ENCODE assay signal across 28 cellular contexts in the genomic region with DNA sequence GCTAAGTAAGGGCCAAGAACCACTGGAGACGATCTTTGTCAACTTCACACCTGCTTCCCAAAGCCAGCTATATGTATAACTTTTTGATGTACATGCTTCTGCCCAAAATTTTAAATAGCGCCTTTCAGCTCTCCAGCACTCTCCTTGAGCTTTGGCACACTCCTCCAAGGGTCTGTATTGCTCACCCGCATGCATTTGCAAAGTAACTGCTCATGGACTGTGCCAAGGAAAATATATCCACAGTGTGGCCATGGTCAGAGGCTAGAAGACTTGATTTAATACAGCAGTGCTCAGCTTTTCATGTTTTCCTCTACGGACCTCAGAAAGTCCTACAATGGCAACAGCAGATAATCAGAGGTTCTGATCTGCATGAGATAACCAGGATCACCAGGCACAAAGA.
DNase-seq lines count a peak whose midpoint lies in the region; ATAC-seq, FAIRE-seq and TF ChIP-seq lines count a peak whose summit lies in the region.
"Had no signal": no experiment of that assay in that cellular context is flagged by ENCODE, and none has a peak within 500 bp of the region (broad histone marks: within the 10 kb centered on the region; RNA-seq: fewer than 3 reads in every experiment).

No MANE protein-coding gene starts in this region.

- FAIRE-seq in astrocyte (lab: Jason Lieb, UNC) (no peak), pancreas (lab: Jason Lieb, UNC) (no peak)
- FAIRE-seq: A549, D721Med, GM12891, GM18507, H54 had no signal

- H3K79me2 ChIP-seq in astrocyte (ENCODE audit: insufficient read depth, low read length) = no peaks in the 10 kb centered on the region
- no peaks in the 10 kb centered on the region for H3K79me2 ChIP-seq in osteoblast (ENCODE audit: insufficient read depth, low read length)

- H2AFZ ChIP-seq in astrocyte (ENCODE audit: low read depth, low read length) (no peak overlapping the region), osteoblast (ENCODE audit: low read length) (no peak overlapping the region)

- H3K36me3 ChIP-seq in astrocyte (ENCODE audit: insufficient read depth, low read length) = no peaks in the 10 kb centered on the region
- no peaks in the 10 kb centered on the region for H3K36me3 ChIP-seq in esophagus muscularis mucosa
- no peaks in the 10 kb centered on the region for H3K36me3 ChIP-seq in osteoblast (ENCODE audit: insufficient read depth, low read length)
- H3K36me3 ChIP-seq in pancreas = no peaks in the 10 kb centered on the region
- H3K36me3 ChIP-seq: BE2C; BLaER1 treated with 17β-estradiol and CSF1 and Interleukin-3, amounts not matched to agents 10 nM and 100 nM; HAP-1 had no signal

- H3K4me3 Mint-ChIP-seq in astrocyte (ENCODE audit: unreplicated experiment) = no peak overlapping the region
- H3K4me3 Mint-ChIP-seq: CD14-positive monocyte; CD4-positive, alpha-beta T cell; CD8-positive, alpha-beta memory T cell; HFFc6 had no signal

- H3K4me1 ChIP-seq in astrocyte (ENCODE audit: insufficient read depth, low read length) (peaks cover 11% of the 10 kb centered on the region), esophagus muscularis mucosa (no peaks in the 10 kb centered on the region), osteoblast (ENCODE audit: insufficient read depth, low read length) (peaks cover 23% of the 10 kb centered on the region), pancreas (no peaks in the 10 kb centered on the region)
- H3K4me1 ChIP-seq: A549, BE2C, HAP-1 had no signal

- peaks cover 12% of the 10 kb centered on the region for H3K4me1 Mint-ChIP-seq in astrocyte (ENCODE audit: low read depth, unreplicated experiment)
- H3K4me1 Mint-ChIP-seq: CD8-positive, alpha-beta memory T cell had no signal

- DNase-seq in DMS79 treated with DMSO at 0.1 percent for 48 hours (lab: John Stamatoyannopoulos, UW) (peak; percentile 45), DMS79 (lab: John Stamatoyannopoulos, UW) (no peak), astrocyte (ENCODE audit: low read depth) (peak; percentile 16), esophagus muscularis mucosa (ENCODE audit: extremely low spot score) (peak; percentile 82), osteoblast (ENCODE audit: insufficient read length, low spot score, missing footprints) (no peak), A172 (ENCODE audit: low spot score) (no peak), GDM1 (lab: John Stamatoyannopoulos, UW) (no peak), pancreas (no peak)
- DNase-seq: ACHN; AML-193; BE2C; CD4-positive, alpha-beta T cell; CD8-positive, alpha-beta memory T cell; DMS 273 treated with DMSO at 0.1 percent for 48 hours; DND-41; EL; GF-D8; GOT3; HFFc6 had no signal

- WGBS in esophagus muscularis mucosa = 90% methylated on average over 4 of the region's 4 CpGs
- 93% methylated on average over 4 of the region's 4 CpGs for WGBS in pancreas, 2 donors

- H3K36me3 Mint-ChIP-seq in astrocyte (ENCODE audit: low read depth, unreplicated experiment) = no peaks in the 10 kb centered on the region
- H3K36me3 Mint-ChIP-seq: CD14-positive monocyte; CD8-positive, alpha-beta memory T cell had no signal

- TF ChIP-seq EP300 in esophagus muscularis mucosa (IDR thresholded peaks at IDR 0.05) = no peak

- no peak for ATAC-seq in pancreas
- ATAC-seq: A549 had no signal

- H3K27ac ChIP-seq in astrocyte (ENCODE audit: low read depth, low read length) = no peak overlapping the region
- H3K27ac ChIP-seq in esophagus muscularis mucosa (replicated peaks in 1 of 4) = no peak overlapping the region
- H3K27ac ChIP-seq in osteoblast (ENCODE audit: low read depth, low read length) = no peak overlapping the region
- no peak overlapping the region for H3K27ac ChIP-seq in pancreas
- H3K27ac ChIP-seq: 22Rv1; A549; BLaER1 treated with 17β-estradiol and CSF1 and Interleukin-3, amounts not matched to agents 10 nM and 100 nM had no signal

- no peaks in the 10 kb centered on the region for H4K20me1 ChIP-seq in astrocyte (ENCODE audit: insufficient read depth, low read length)
- no peaks in the 10 kb centered on the region for H4K20me1 ChIP-seq in osteoblast (ENCODE audit: insufficient read depth, low read length)
- H4K20me1 ChIP-seq: BLaER1 treated with 17β-estradiol and CSF1 and Interleukin-3, amounts not matched to agents 10 nM and 100 nM had no signal

- TF ChIP-seq POLR2A in esophagus muscularis mucosa (IDR thresholded peaks at IDR 0.05; ENCODE audit: low read depth) = no peak

- H3K9me3 ChIP-seq in astrocyte (ENCODE audit: insufficient read depth, low read depth, low read length) = no peaks in the 10 kb centered on the region
- no peaks in the 10 kb centered on the region for H3K9me3 ChIP-seq in esophagus muscularis mucosa
- H3K9me3 ChIP-seq in osteoblast (ENCODE audit: low read depth, low read length) = no peaks in the 10 kb centered on the region
- no peaks in the 10 kb centered on the region for H3K9me3 ChIP-seq in pancreas
- H3K9me3 ChIP-seq: A549; BE2C; BLaER1 treated with 17β-estradiol and CSF1 and Interleukin-3, amounts not matched to agents 10 nM and 100 nM; HAP-1 had no signal

- H3K27me3 ChIP-seq in astrocyte (ENCODE audit: insufficient read depth, low read length) (no peaks in the 10 kb centered on the region), esophagus muscularis mucosa (no peaks in the 10 kb centered on the region), osteoblast (ENCODE audit: insufficient read depth, low read length) (no peaks in the 10 kb centered on the region), pancreas (no peaks in the 10 kb centered on the region)
- H3K27me3 ChIP-seq: BE2C; BLaER1 treated with 17β-estradiol and CSF1 and Interleukin-3, amounts not matched to agents 10 nM and 100 nM had no signal

- no peak overlapping the region for H3K4me2 ChIP-seq in astrocyte (ENCODE audit: low read length)
- peak overlapping the region; percentile 2 for H3K4me2 ChIP-seq in osteoblast (ENCODE audit: insufficient read depth, low read length)
- H3K4me2 ChIP-seq: A549; BLaER1 treated with 17β-estradiol and CSF1 and Interleukin-3, amounts not matched to agents 10 nM and 100 nM had no signal

- no peak overlapping the region for H3K27ac Mint-ChIP-seq in astrocyte (ENCODE audit: unreplicated experiment)
- H3K27ac Mint-ChIP-seq: CD14-positive monocyte; CD4-positive, alpha-beta T cell; CD8-positive, alpha-beta memory T cell; HFFc6 had no signal

- intact Hi-C loops in esophagus muscularis mucosa (cut with DNase I) (no loop called here), pancreas (cut with DNase I) (no loop called here)

- peaks cover 2% of the 10 kb centered on the region for H3K9me3 Mint-ChIP-seq in astrocyte (ENCODE audit: unreplicated experiment)
- H3K9me3 Mint-ChIP-seq: CD4-positive, alpha-beta T cell had no signal

- no peaks in the 10 kb centered on the region for H3K27me3 Mint-ChIP-seq in astrocyte (ENCODE audit: low read depth, unreplicated experiment)
- H3K27me3 Mint-ChIP-seq: CD4-positive, alpha-beta T cell; CD8-positive, alpha-beta memory T cell had no signal

- H3K4me3 ChIP-seq in astrocyte (ENCODE audit: insufficient read depth, low read depth, low read length) (no peak overlapping the region), esophagus muscularis mucosa (no peak overlapping the region), osteoblast (ENCODE audit: insufficient read depth, low read length) (no peak overlapping the region), pancreas (no peak overlapping the region)
- H3K4me3 ChIP-seq: A549; BLaER1 treated with 17β-estradiol and CSF1 and Interleukin-3, amounts not matched to agents 10 nM and 100 nM; HAP-1 had no signal

- no peak overlapping the region for H3K9ac ChIP-seq in astrocyte (ENCODE audit: low read length)
- H3K9ac ChIP-seq: BLaER1 treated with 17β-estradiol and CSF1 and Interleukin-3, amounts not matched to agents 10 nM and 100 nM had no signal

- TF ChIP-seq CTCF in astrocyte (IDR thresholded peaks at IDR 0.05; ENCODE audit: insufficient read depth, low read depth, low read length) (no peak), esophagus muscularis mucosa (IDR thresholded peaks at IDR 0.05) (no peak), osteoblast (IDR thresholded peaks at IDR 0.05; ENCODE audit: extremely low read depth, low read depth, low read length) (no peak), pancreas (IDR thresholded peaks at IDR 0.05) (no peak)

Comparison
In these comparisons a context has a peak if more than half of its experiments do, and no peak if none do; other contexts are left out.
1. DNase-seq: peak in DMS79 treated with DMSO at 0.1 percent for 48 hours (single experiment), astrocyte (single experiment) and esophagus muscularis mucosa (single experiment); none in DMS79 (single experiment), osteoblast (single experiment), A172 (single experiment), GDM1 (single experiment) and pancreas (0 of 6).